In genomic region chr12:15146585-15146984, GRCh38 we compare ENCODE assay signal across 21 cellular contexts.
DNase-seq lines count a peak whose midpoint lies in the region; ATAC-seq and TF ChIP-seq lines count a peak whose summit lies in the region.
"Had no signal": no experiment of that assay in that cellular context is flagged by ENCODE, and none has a peak within 500 bp of the region (broad histone marks: within the 10 kb centered on the region; RNA-seq: fewer than 3 reads in every experiment).

No MANE protein-coding gene starts in this region.

- no peak for TF ChIP-seq POLR2A in GM18505 (IDR thresholded peaks at IDR 0.05; ENCODE audit: borderline replicate concordance, extremely low read depth, insufficient read depth, insufficient read length)

- H3K4me3 ChIP-seq in coronary artery (peak overlapping the region; percentile 39), muscle layer of duodenum (ENCODE audit: low read depth in 1 of 2, low read length in 2 of 2) (peak overlapping the region; percentile 18 to 31), urinary bladder (ENCODE audit: low read depth, low read length) (peak overlapping the region; percentile 6)
- H3K4me3 ChIP-seq: mucosa of descending colon, Peyer's patch, SK-N-MC had no signal

- DNase-seq in left cardiac atrium (no peak), Right ventricle myocardium superior (no peak), coronary artery (ENCODE audit: low spot score) (no peak), HK-2 (ENCODE audit: unreplicated experiment) (no peak), NCI-H446 (lab: John Stamatoyannopoulos, UW) (no peak)
- DNase-seq: activated B cell treated with CpG ODN at 0.5 μM for 24 hours; activated CD4-positive, alpha-beta memory T cell treated with anti-CD3 and anti-CD28 coated beads for 36 hours; activated gamma-delta T cell; activated T-cell treated with anti-CD3 and anti-CD28 coated beads for 4 hours; EL; foreskin fibroblast; mucosa of descending colon; NCI-H1436; Peyer's patch; stimulated activated CD4-positive, alpha-beta T cell treated with anti-CD3 and anti-CD28 coated beads, Interleukin-4, amount 100 ng/mL, for 1 hour had no signal

- H3K36me3 ChIP-seq in muscle layer of duodenum (ENCODE audit: control insufficient read depth in 1 of 2, insufficient read depth in 2 of 2, low read length in 2 of 2) (no peaks in the 10 kb centered on the region), urinary bladder (ENCODE audit: insufficient read depth) (no peaks in the 10 kb centered on the region)
- H3K36me3 ChIP-seq: Peyer's patch had no signal

- H3K27ac ChIP-seq in coronary artery (no peak overlapping the region), muscle layer of duodenum (ENCODE audit: low read length) (no peak overlapping the region), urinary bladder (ENCODE audit: low read depth) (no peak overlapping the region)
- H3K27ac ChIP-seq: C4-2B, HL-60, SK-N-MC had no signal

- peak; percentile 41 to 61 for ATAC-seq in left cardiac atrium
- no peak for ATAC-seq in Right ventricle myocardium superior (ENCODE audit: poor library complexity)
- ATAC-seq in GM18505 (IDR thresholded peaks at IDR 0.05; ENCODE audit: unreplicated experiment) = no peak
- ATAC-seq: mucosa of descending colon had no signal

- no peaks in the 10 kb centered on the region for H3K9me3 ChIP-seq in muscle layer of duodenum (ENCODE audit: control insufficient read depth in 1 of 2, low read length in 2 of 2)
- H3K9me3 ChIP-seq: mucosa of descending colon, Peyer's patch had no signal

- no peaks in the 10 kb centered on the region for H3K27me3 ChIP-seq in muscle layer of duodenum (ENCODE audit: low read depth, low read length)
- H3K27me3 ChIP-seq: Peyer's patch had no signal

- intact Hi-C loops in left cardiac atrium (cut with DNase I) = loop anchor here in 1 of 2 donors (10.0 kb wide), 1 partner anchor 78 kb away; the partner anchor contains the start of gene RERG
- intact Hi-C loops in Right ventricle myocardium superior (cut with DNase I) = no loop called here

- WGBS in urinary bladder = 24% methylated on average over 3 of the region's 3 CpGs

- no peak for TF ChIP-seq CTCF in coronary artery (IDR thresholded peaks at IDR 0.05)

- H3K4me1 ChIP-seq in muscle layer of duodenum (ENCODE audit: control insufficient read depth in 1 of 2, insufficient read depth in 2 of 2, low read length in 2 of 2) (peaks cover 6 to 24% of the 10 kb centered on the region in 2 donors), urinary bladder (ENCODE audit: insufficient read depth) (no peaks in the 10 kb centered on the region)
- H3K4me1 ChIP-seq: Peyer's patch had no signal

Comparison
In these comparisons a context has a peak if more than half of its experiments do, and no peak if none do; other contexts are left out.
1. ATAC-seq: peak in left cardiac atrium (2 of 2); none in Right ventricle myocardium superior (single experiment) and GM18505 (single experiment).
2. Peak in every context shown above with its lines, with median percentiles within 50 percentile points of each other: H3K4me3 ChIP-seq.